In genomic region chr1:162878000-162878596, GRCh38 we compare ENCODE assay signal across 8 cellular contexts. TPM values are rescaled to one million over a fixed set of nuclear protein-coding genes. Genes with fewer than 3 reads are reported as not detected.
A peak's percentile ranks its signal among the peaks of the same experiment; 100 is the strongest.
DNase-seq lines count a peak whose midpoint lies in the region; ATAC-seq and TF ChIP-seq lines count a peak whose summit lies in the region.

No MANE protein-coding gene starts in this region.

- no peaks in the 10 kb centered on the region for H3K27me3 ChIP-seq in Caco-2 (replicated peaks; ENCODE audit: control insufficient read depth, insufficient read depth, low read length)
- no peaks in the 10 kb centered on the region for H3K27me3 ChIP-seq in H9 (ENCODE audit: insufficient read depth, low read length)
- H3K27me3 ChIP-seq in iPS DF 6.9 (ENCODE audit: control insufficient read depth, insufficient read depth, low read length): no peaks in the 10 kb centered on the region

- H3K4me3 Mint-ChIP-seq in Caco-2 (ENCODE audit: unreplicated experiment) (no peak overlapping the region), H9 (no peak overlapping the region)

- TF ChIP-seq CTCF in Caco-2 (IDR thresholded peaks at IDR 0.05; ENCODE audit: insufficient read depth in 1 of 2, low read depth in 1 of 2, low read length in 1 of 2, severe bottlenecking in 1 of 2, unreplicated experiment in 1 of 2) (peak; percentile 70 to 74), H9 (conservative IDR thresholded peaks at IDR 0.05) (peak; percentile 89), astrocyte of the cerebellum (IDR thresholded peaks at IDR 0.05; ENCODE audit: low read depth, low read length, missing control alignments) (peak; percentile 75)

- no peak overlapping the region for H3K18ac ChIP-seq in H9 (ENCODE audit: insufficient read length, low read depth, low read length)

- no peak overlapping the region for H2BK120ac ChIP-seq in H9 (ENCODE audit: low read depth, low read length, poor library complexity, severe bottlenecking)

- H4K91ac ChIP-seq in H9 (ENCODE audit: insufficient read length, low read depth, low read length): no peak overlapping the region

- H3K9me3 Mint-ChIP-seq in Caco-2 (ENCODE audit: unreplicated experiment): no peaks in the 10 kb centered on the region
- peaks cover 2 to 3% of the 10 kb centered on the region in 2 experiments; a peak in 3 of 5 replicates for H3K9me3 Mint-ChIP-seq in H9

- H3K9me3 ChIP-seq in Caco-2 (no peaks in the 10 kb centered on the region), H9 (ENCODE audit: control insufficient read depth, low read depth, low read length) (no peaks in the 10 kb centered on the region), iPS DF 6.9 (ENCODE audit: control insufficient read depth, insufficient read depth, low read length) (no peaks in the 10 kb centered on the region)

- H3K4me3 ChIP-seq in Caco-2 (ENCODE audit: low read depth, low read length) (no peak overlapping the region), astrocyte of the cerebellum (ENCODE audit: low read depth, low read length) (no peak overlapping the region), iPS DF 6.9 (ENCODE audit: low read length) (no peak overlapping the region)

- H4K8ac ChIP-seq in H9 (replicated peaks; ENCODE audit: insufficient read length, low read depth, low read length): no peak overlapping the region

- H2BK20ac ChIP-seq in H9 (ENCODE audit: low read depth, low read length, poor library complexity, severe bottlenecking): no peak overlapping the region

- intact Hi-C loops in Caco-2 (cut with micrococcal nuclease; ENCODE audit: unreplicated experiment): loop anchor here (1.0 to 2.0 kb wide), 5 partner anchors 27 to 437 kb away; partner anchors contain the start of gene RGS4

- H3K4ac ChIP-seq in H9 (ENCODE audit: low read depth, low read length): no peak overlapping the region

- no peak overlapping the region for H2BK12ac ChIP-seq in H9 (ENCODE audit: insufficient read length, low read depth, low read length)

- ATAC-seq in stimulated activated naive CD8-positive, alpha-beta T cell treated with anti-CD3 and anti-CD28 coated beads, Interleukin-15, Interleukin-2, amounts not matched to agents 100 U/mL and 50 U/mL, for 24 hours: no peak
- ATAC-seq in HG03432 (IDR thresholded peaks at IDR 0.05; ENCODE audit: unreplicated experiment): no peak

- in situ Hi-C loops in astrocyte of the cerebellum (cut with HindIII; ENCODE audit: low sequenced_read_pairs): loop anchor here (25.0 kb wide), 1 partner anchor 309 kb away; no protein-coding TSS in a partner anchor

- H3K27ac Mint-ChIP-seq in Caco-2 (ENCODE audit: unreplicated experiment) (no peak overlapping the region), H9 (no peak overlapping the region)

- H3K23ac ChIP-seq in H9 (ENCODE audit: insufficient read length, low read depth, low read length): no peak overlapping the region

- H3T11ph ChIP-seq in H9 (ENCODE audit: low read length): no peak overlapping the region

- H3K14ac ChIP-seq in H9 (ENCODE audit: insufficient read depth, low read length): no peak overlapping the region

- no peak overlapping the region for H3K9ac ChIP-seq in H9 (ENCODE audit: extremely low read depth, insufficient read length, low read length)

- no peaks in the 10 kb centered on the region for H3K4me1 Mint-ChIP-seq in Caco-2 (ENCODE audit: low read depth, unreplicated experiment)
- peaks cover 7% of the 10 kb centered on the region in 2 experiments for H3K4me1 Mint-ChIP-seq in H9

- BruUV-seq in Caco-2 (replicated peaks; lab: Mats Ljungman, UMichigan): no TSS peak

- peak overlapping the region; percentile 57 for H2AFZ ChIP-seq in H9 (ENCODE audit: low read length)

- H2BK15ac ChIP-seq in H9 (ENCODE audit: low read depth, low read length): no peak overlapping the region

- no peak overlapping the region for H4K5ac ChIP-seq in H9 (ENCODE audit: insufficient read length, low read depth, low read length)

- DNase-seq in Caco-2: peak; percentile 72 to 74
- peak; percentile 74 for DNase-seq in H9
- peak; percentile 66 for DNase-seq in NCI-H526 treated with DMSO at 0.1 percent for 48 hours (lab: John Stamatoyannopoulos, UW)
- DNase-seq in astrocyte of the cerebellum (ENCODE audit: low read depth): peak; percentile 72
- DNase-seq in iPS DF 6.9 (ENCODE audit: low read depth, low spot score): peak; percentile 60
- DNase-seq in stimulated activated naive CD8-positive, alpha-beta T cell treated with anti-CD3 and anti-CD28 coated beads, Interleukin-15, Interleukin-2, amounts not matched to agents 100 U/mL and 50 U/mL, for 24 hours: peak; percentile 32
- DNase-seq in 8988T: no peak

- CTCF ChIA-PET in Caco-2 (lab: Charles Lee): interaction anchor here (0.7 to 2.1 kb wide), 4 partner anchors 23 to 437 kb away, joined by 3 to 17 read pairs (median 4); partner anchors contain the start of gene RGS4

- H2AK5ac ChIP-seq in H9 (ENCODE audit: insufficient read length, low read length): no peak overlapping the region

- H3K27me3 Mint-ChIP-seq in Caco-2 (ENCODE audit: insufficient read depth, unreplicated experiment): no peaks in the 10 kb centered on the region
- H3K27me3 Mint-ChIP-seq in H9 (ENCODE audit: low read depth): no peaks in the 10 kb centered on the region

- H3K79me1 ChIP-seq in H9 (ENCODE audit: insufficient read depth, low read depth, low read length, poor library complexity, severe bottlenecking): no peaks in the 10 kb centered on the region

- no peak overlapping the region for H3K4me2 ChIP-seq in H9 (ENCODE audit: insufficient read depth, insufficient read length, low read length)

- H3K36me3 ChIP-seq in Caco-2 (ENCODE audit: control insufficient read depth, insufficient read depth, low read length): no peaks in the 10 kb centered on the region
- no peaks in the 10 kb centered on the region for H3K36me3 ChIP-seq in iPS DF 6.9 (ENCODE audit: control insufficient read depth, insufficient read depth, low read length)

- POLR2A ChIA-PET in Caco-2 (lab: Charles Lee): no interaction called here

- no peak overlapping the region for H2BK5ac ChIP-seq in H9 (ENCODE audit: insufficient read length, low read length)

- H3K79me2 ChIP-seq in H9 (ENCODE audit: insufficient read depth, low read length): no peaks in the 10 kb centered on the region

- H3K4me1 ChIP-seq in Caco-2 (peaks cover 12% of the 10 kb centered on the region), H9 (ENCODE audit: insufficient read depth, low read length) (0 out of 2 replicates have a peak, but pooled peaks cover 2% of the 10 kb centered on the region), iPS DF 6.9 (ENCODE audit: control insufficient read depth, insufficient read depth, low read length) (no peaks in the 10 kb centered on the region)

- no peaks in the 10 kb centered on the region for H4K20me1 ChIP-seq in H9 (ENCODE audit: control insufficient read depth, insufficient read depth, insufficient read length)

- no peak overlapping the region for H3K56ac ChIP-seq in H9 (ENCODE audit: insufficient read length, low read depth, low read length)

- H3K27ac ChIP-seq in H9 (ENCODE audit: insufficient read length, low read depth, low read length) (no peak overlapping the region), iPS DF 6.9 (ENCODE audit: low read length) (no peak overlapping the region)

- H3K23me2 ChIP-seq in H9 (ENCODE audit: insufficient read length, low read depth, low read length, poor library complexity, severe bottlenecking): no peaks in the 10 kb centered on the region

- no peaks in the 10 kb centered on the region for H3K36me3 Mint-ChIP-seq in Caco-2 (ENCODE audit: insufficient read depth, unreplicated experiment)
- H3K36me3 Mint-ChIP-seq in H9 (ENCODE audit: insufficient read depth in 1 of 3, low read depth in 3 of 3): peaks cover 0 to under 1% (median 0%) of the 10 kb centered on the region in 3 experiments; a peak in 1 of 7 replicates

- WGBS in H9 (ENCODE audit: extremely low coverage, insufficient read length, low lambda C conversion rate): no CpG with 5 or more reads among the region's 4 CpGs
- no CpG with 5 or more reads among the region's 4 CpGs for WGBS in iPS DF 6.9 (ENCODE audit: insufficient coverage, insufficient read length)

RNA-seq across cellular contexts. Expression of gene CCDC190, which starts 17.1 kb away (rescaled TPM):
- total RNA-seq in Caco-2 (2022): not detected in 2 replicates
- total RNA-seq in H9 (2021): not detected in 2 replicates
